ENCODE assay signal across 8 cellular contexts in genomic region chr19:12788682-12789097, GRCh38. TPM values are rescaled to one million over a fixed set of nuclear protein-coding genes. Genes with fewer than 3 reads are reported as not detected.
A peak's percentile ranks its signal among the peaks of the same experiment; 100 is the strongest.
DNase-seq lines count a peak whose midpoint lies in the region; ATAC-seq and TF ChIP-seq lines count a peak whose summit lies in the region.

No MANE protein-coding gene starts in this region.

- CTCF ChIA-PET in A673 (lab: Charles Lee), result no interaction called here
- CTCF ChIA-PET in GM10248 (lab: Yijun Ruan, JAX), result interaction anchor here (1.2 to 4.3 kb wide), 5 partner anchors 11 to 59 kb away, joined by 4 to 62 read pairs (median 6); no protein-coding TSS in a partner anchor

- DNase-seq in A673 (ENCODE audit: low spot score), result peak; percentile 71
- peak; percentile 78 for DNase-seq in GM10248 (ENCODE audit: extremely low spot score)
- peak; percentile 49 for DNase-seq in NCI-H226
- peak; percentile 71 for DNase-seq in activated naive CD8-positive, alpha-beta T cell treated with anti-CD3 and anti-CD28 coated beads, Interleukin-2, amount 50 U/mL, for 24 hours
- peak; percentile 84 to 92 for DNase-seq in heart right ventricle
- DNase-seq in posterior cingulate gyrus, result peak in 8 of 10 donors; percentile 36 to 95 (median 64)
- no peak for DNase-seq in NK-92 treated with Interleukin-12 subunit alpha and Interleukin-12 subunit beta, amount 100 ng/mL, for 24 hours (lab: John Stamatoyannopoulos, UW)

- TF ChIP-seq CTCF in A673 (conservative IDR thresholded peaks at IDR 0.05; ENCODE audit: low read depth, low read length), result no peak
- TF ChIP-seq CTCF in GM10248 (IDR thresholded peaks at IDR 0.05; ENCODE audit: control extremely low read depth, extremely low read depth, low read depth, missing control alignments), result peak; percentile 27
- peak in 2 of 9 donors; percentile 18 to 23 for TF ChIP-seq CTCF in heart right ventricle (IDR thresholded peaks at IDR 0.05)

- no peaks in the 10 kb centered on the region for H3K27me3 Mint-ChIP-seq in activated naive CD8-positive, alpha-beta T cell treated with anti-CD3 and anti-CD28 coated beads, Interleukin-2, amount 50 U/mL, for 24 hours

- intact Hi-C loops in A673 (cut with micrococcal nuclease; ENCODE audit: unreplicated experiment), result no loop called here
- intact Hi-C loops in heart right ventricle (cut with DNase I), result no loop called here
- intact Hi-C loops in posterior cingulate gyrus (cut with DNase I), result no loop called here

- peaks cover 11% of the 10 kb centered on the region for H3K36me3 Mint-ChIP-seq in activated naive CD8-positive, alpha-beta T cell treated with anti-CD3 and anti-CD28 coated beads, Interleukin-2, amount 50 U/mL, for 24 hours (ENCODE audit: low read depth)

- H3K4me3 Mint-ChIP-seq in activated naive CD8-positive, alpha-beta T cell treated with anti-CD3 and anti-CD28 coated beads, Interleukin-2, amount 50 U/mL, for 24 hours, result peak overlapping the region; percentile 83

- no TSS peak for BruUV-seq in A673 (replicated peaks; lab: Mats Ljungman, UMichigan)

- H3K9me3 ChIP-seq in A673 (ENCODE audit: low read depth, low read length, poor library complexity, severe bottlenecking), result no peaks in the 10 kb centered on the region
- no peaks in the 10 kb centered on the region for H3K9me3 ChIP-seq in heart right ventricle

- H3K4me3 ChIP-seq in A673 (ENCODE audit: low read depth, low read length, poor library complexity, severe bottlenecking) (peak overlapping the region; percentile 59), heart right ventricle (peak overlapping the region in 9 of 10 donors; percentile 70 to 100 (median 88))

- no peaks in the 10 kb centered on the region for H3K27me3 ChIP-seq in A673 (replicated peaks; ENCODE audit: insufficient read depth, low read depth, low read length, poor library complexity)
- no peaks in the 10 kb centered on the region for H3K27me3 ChIP-seq in heart right ventricle

- WGBS in heart right ventricle, 2 donors, result 4 to 5% methylated on average over 12 of the region's 12 CpGs

- peaks cover 40% of the 10 kb centered on the region for H3K4me1 ChIP-seq in A673 (ENCODE audit: insufficient read depth, low read length, poor library complexity, severe bottlenecking)
- peaks cover 44 to 68% (median 61%) of the 10 kb centered on the region in 9 donors for H3K4me1 ChIP-seq in heart right ventricle

- peak overlapping the region; percentile 98 for H3K27ac ChIP-seq in A673 (ENCODE audit: low read depth, low read length, poor library complexity, severe bottlenecking)
- H3K27ac ChIP-seq in heart right ventricle, result peak overlapping the region; percentile 94 to 100 (median 99)

- POLR2A ChIA-PET in A673 (lab: Charles Lee; ENCODE audit: low non-redundant PET) (no interaction called here), GM10248 (lab: Yijun Ruan, JAX) (interaction anchor here (0.6 to 1.6 kb wide), 3 partner anchors 10 to 16 kb away, joined by 4 to 9 read pairs (median 4); no protein-coding TSS in a partner anchor)

- H3K27ac Mint-ChIP-seq in activated naive CD8-positive, alpha-beta T cell treated with anti-CD3 and anti-CD28 coated beads, Interleukin-2, amount 50 U/mL, for 24 hours, result peak overlapping the region; percentile 89

- no peaks in the 10 kb centered on the region for H3K36me3 ChIP-seq in A673 (ENCODE audit: insufficient read depth, low read length, poor library complexity, severe bottlenecking)
- peaks cover 0 to 15% (median 0%) of the 10 kb centered on the region in 9 donors for H3K36me3 ChIP-seq in heart right ventricle

- H3K9me3 Mint-ChIP-seq in activated naive CD8-positive, alpha-beta T cell treated with anti-CD3 and anti-CD28 coated beads, Interleukin-2, amount 50 U/mL, for 24 hours, result no peaks in the 10 kb centered on the region

- no peak for ATAC-seq in activated naive CD8-positive, alpha-beta T cell treated with anti-CD3 and anti-CD28 coated beads, Interleukin-2, amount 50 U/mL, for 24 hours
- ATAC-seq in heart right ventricle (peak in 2 of 8 donors; percentile 5 to 13), HG02870 (IDR thresholded peaks at IDR 0.05; ENCODE audit: unreplicated experiment) (no peak)

- peaks cover 37% of the 10 kb centered on the region for H3K4me1 Mint-ChIP-seq in activated naive CD8-positive, alpha-beta T cell treated with anti-CD3 and anti-CD28 coated beads, Interleukin-2, amount 50 U/mL, for 24 hours

RNA-seq across cellular contexts. Expression of gene JUNB, which starts 2.6 kb away (rescaled TPM):
- 27.7 and 28.6 TPM in 2 replicates for total RNA-seq in A673 (2021)
- total RNA-seq in heart right ventricle, result 100 to 1,000 TPM in 4 of 10 donors, 10 to 100 TPM in 6; 22.4 to 247 (median 70.0) TPM
- polyA plus RNA-seq in heart right ventricle, result 10 to 100 TPM; 41.2 to 65.4 TPM

RNA-seq across cellular contexts. Expression of gene PRDX2, which starts 12.9 kb away (rescaled TPM):
- total RNA-seq in A673 (2021), result 406 and 429 TPM in 2 replicates
- total RNA-seq in heart right ventricle, result 100 to 1,000 TPM; 532 to 789 (median 744) TPM
- 100 to 1,000 TPM; 235 to 827 TPM for polyA plus RNA-seq in heart right ventricle

RNA-seq across cellular contexts. Expression of gene THSD8, which starts 13.2 kb away (rescaled TPM):
- 45.2 and 53.4 TPM in 2 replicates for total RNA-seq in A673 (2021)
- total RNA-seq in heart right ventricle, result 1 to 10 TPM in 9 of 10 donors, under 1 TPM in 1; 0.72 to 4.8 (median 2.4) TPM
- 1 to 10 TPM; 2.7 to 3.8 TPM for polyA plus RNA-seq in heart right ventricle

RNA-seq across cellular contexts. Expression of gene HOOK2, which starts 13.3 kb away (rescaled TPM):
- total RNA-seq in A673 (2021), result 25.8 and 34.1 TPM in 2 replicates
- total RNA-seq in heart right ventricle, result 10 to 100 TPM; 47.8 to 79.3 (median 57.8) TPM
- 100 to 1,000 TPM in 1 of 2 donors, 10 to 100 TPM in 1; 29.7 to 173 TPM for polyA plus RNA-seq in heart right ventricle

RNA-seq across cellular contexts. Expression of gene RNASEH2A, which starts 17.7 kb away (rescaled TPM):
- 97.7 and 99.7 TPM in 2 replicates for total RNA-seq in A673 (2021)
- total RNA-seq in heart right ventricle, result 1 to 10 TPM; 1.9 to 5.7 (median 4.1) TPM
- polyA plus RNA-seq in heart right ventricle, result 1 to 10 TPM; 3.1 to 6.9 TPM
